ENCODE assay signal across 15 cellular contexts in the genomic region with DNA sequence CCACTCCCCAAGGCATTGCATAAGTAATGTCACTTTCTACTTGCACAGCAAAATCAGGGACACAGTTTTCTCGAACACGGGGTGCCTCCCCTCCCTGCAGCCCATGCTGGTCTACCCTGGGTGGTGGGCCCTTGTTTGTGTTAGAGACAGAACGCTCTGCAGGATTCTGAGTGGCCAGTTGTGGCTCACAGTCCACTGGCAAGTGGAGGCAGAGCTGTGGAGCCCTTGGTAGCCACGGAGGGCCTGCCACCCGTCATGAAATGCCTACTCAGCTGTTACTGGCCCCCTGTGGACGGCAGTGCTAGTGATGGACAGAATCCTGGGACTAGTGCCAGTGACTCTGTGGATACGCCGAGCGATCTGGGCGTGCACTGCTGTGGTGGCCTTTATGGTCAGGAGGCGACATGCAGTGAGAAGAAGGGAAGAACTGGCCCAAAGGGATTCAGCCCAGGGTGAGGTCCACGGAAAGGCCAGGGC. TPM values are rescaled to one million over a fixed set of nuclear protein-coding genes. Genes with fewer than 3 reads are reported as not detected.
DNase-seq lines count a peak whose midpoint lies in the region; ATAC-seq and TF ChIP-seq lines count a peak whose summit lies in the region.
"Had no signal": no experiment of that assay in that cellular context is flagged by ENCODE, and none has a peak within 500 bp of the region (broad histone marks: within the 10 kb centered on the region; RNA-seq: fewer than 3 reads in every experiment).

No MANE protein-coding gene starts in this region.

- no peak overlapping the region for H3K27ac Mint-ChIP-seq in stimulated activated effector memory CD8-positive, alpha-beta T cell treated with anti-CD3 and anti-CD28 coated beads, Interleukin-12 subunit alpha, Interleukin-12 subunit beta, amount 100 ng/mL, for 72 hours

- H3K9me3 ChIP-seq in neutrophil (no peaks in the 10 kb centered on the region), upper lobe of left lung (no peaks in the 10 kb centered on the region)
- H3K9me3 ChIP-seq: BLaER1 had no signal

- intact Hi-C loops in dorsolateral prefrontal cortex (cut with DNase I) = no loop called here

- H3K27ac ChIP-seq in adipose tissue (ENCODE audit: low read depth, low read length) (peak overlapping the region; percentile 34), dorsolateral prefrontal cortex (peak overlapping the region in 33 of 59 donors; percentile 0 to 68 (median 44)), neutrophil (peak overlapping the region; percentile 95), upper lobe of left lung (peak overlapping the region in 3 of 4 donors; percentile 22 to 33 (median 32))
- H3K27ac ChIP-seq: BLaER1 had no signal

- H3K36me3 ChIP-seq in neutrophil (peaks cover 17% of the 10 kb centered on the region), upper lobe of left lung (peaks cover 0 to 13% (median 4%) of the 10 kb centered on the region in 4 donors)
- H3K36me3 ChIP-seq: BLaER1 had no signal

- no peaks in the 10 kb centered on the region for H3K4me1 Mint-ChIP-seq in stimulated activated effector memory CD8-positive, alpha-beta T cell treated with anti-CD3 and anti-CD28 coated beads, Interleukin-12 subunit alpha, Interleukin-12 subunit beta, amount 100 ng/mL, for 72 hours

- WGBS in adipose tissue, 3 donors = 85 to 90% (median 86%) methylated on average over 12 of the region's 12 CpGs
- WGBS in upper lobe of left lung, 2 donors = 87 to 92% methylated on average over 3 to 12 of the region's 12 CpGs

- H3K27me3 ChIP-seq in dorsolateral prefrontal cortex (no peaks in the 10 kb centered on the region), neutrophil (no peaks in the 10 kb centered on the region), upper lobe of left lung (no peaks in the 10 kb centered on the region)
- H3K27me3 ChIP-seq: BLaER1 had no signal

- no peak overlapping the region for H3K4me3 Mint-ChIP-seq in stimulated activated effector memory CD8-positive, alpha-beta T cell treated with anti-CD3 and anti-CD28 coated beads, Interleukin-12 subunit alpha, Interleukin-12 subunit beta, amount 100 ng/mL, for 72 hours

- no peak for TF ChIP-seq EP300 in upper lobe of left lung (IDR thresholded peaks at IDR 0.05)

- DNase-seq in dorsolateral prefrontal cortex = no peak
- peak in 1 of 2 donors; percentile 46 for DNase-seq in upper lobe of left lung
- DNase-seq in NCI-H446 (lab: John Stamatoyannopoulos, UW) = no peak
- DNase-seq in stimulated activated effector memory CD8-positive, alpha-beta T cell treated with anti-CD3 and anti-CD28 coated beads, Interleukin-12 subunit alpha, Interleukin-12 subunit beta, amount 100 ng/mL, for 72 hours (ENCODE audit: low spot score in 2 of 2) = no peak
- DNase-seq: DMS153, EL, H7, Kasumi-1, NCI-H1105 treated with DMSO at 0.1 percent for 48 hours, NCI-H187, PC-3 had no signal

- H3K4me3 ChIP-seq in dorsolateral prefrontal cortex = no peak overlapping the region
- no peak overlapping the region for H3K4me3 ChIP-seq in neutrophil (ENCODE audit: low read depth in 1 of 2, low read length in 1 of 2)
- no peak overlapping the region for H3K4me3 ChIP-seq in upper lobe of left lung
- H3K4me3 ChIP-seq: BLaER1 had no signal

- ATAC-seq in upper lobe of left lung (ENCODE audit: low FRiP score in 2 of 2) (no peak), GM18907 (IDR thresholded peaks at IDR 0.05; ENCODE audit: unreplicated experiment) (no peak)
- ATAC-seq in stimulated activated effector memory CD8-positive, alpha-beta T cell treated with anti-CD3 and anti-CD28 coated beads, Interleukin-12 subunit alpha, Interleukin-12 subunit beta, amount 100 ng/mL, for 72 hours = no peak
- ATAC-seq: PC-3 had no signal

- H3K4me1 ChIP-seq in neutrophil (ENCODE audit: control insufficient read depth in 1 of 2, insufficient read depth in 1 of 2, low read depth in 1 of 2, low read length in 1 of 2) (peaks cover 48 to 52% of the 10 kb centered on the region in 2 experiments), upper lobe of left lung (peaks cover 17 to 40% (median 27%) of the 10 kb centered on the region in 4 donors)
- H3K4me1 ChIP-seq: BLaER1 had no signal

- no peak for TF ChIP-seq POLR2A in upper lobe of left lung (IDR thresholded peaks at IDR 0.05)

- TF ChIP-seq CTCF in dorsolateral prefrontal cortex (IDR thresholded peaks at IDR 0.05 in 54 of 56, conservative IDR thresholded peaks at IDR 0.05 in 2 of 56; ENCODE audit: low read depth in 1 of 56, partially characterized antibody in 56 of 56) = no peak
- no peak for TF ChIP-seq CTCF in neutrophil (IDR thresholded peaks at IDR 0.05)
- TF ChIP-seq CTCF in upper lobe of left lung (IDR thresholded peaks at IDR 0.05) = no peak

- H3K9me3 Mint-ChIP-seq in stimulated activated effector memory CD8-positive, alpha-beta T cell treated with anti-CD3 and anti-CD28 coated beads, Interleukin-12 subunit alpha, Interleukin-12 subunit beta, amount 100 ng/mL, for 72 hours = no peaks in the 10 kb centered on the region

- no peaks in the 10 kb centered on the region for H3K36me3 Mint-ChIP-seq in stimulated activated effector memory CD8-positive, alpha-beta T cell treated with anti-CD3 and anti-CD28 coated beads, Interleukin-12 subunit alpha, Interleukin-12 subunit beta, amount 100 ng/mL, for 72 hours

RNA-seq across cellular contexts. Expression of a gene that starts 54.0 kb away (rescaled TPM):
- polyA plus RNA-seq in adipose tissue = under 1 TPM in 1 of 3 donors, not detected in 2; 0.01 TPM
- total RNA-seq in dorsolateral prefrontal cortex (1 to 10 TPM in 7 of 120 experiments, under 1 TPM in 71, not detected in 42; 0.12 to 2.2 (median 0.46) TPM), upper lobe of left lung (under 1 TPM in 3 of 6 donors, not detected in 3; 0.30 to 0.49 (median 0.33) TPM)
- total RNA-seq: H7 had no signal

Comparison
In these comparisons a context has a peak if more than half of its experiments do, and no peak if none do; other contexts are left out.
1. H3K27ac ChIP-seq: peak in every context shown above with its lines; median percentile 95 in neutrophil; 44 in dorsolateral prefrontal cortex; 34 in adipose tissue; 32 in upper lobe of left lung.